23 cellular contexts compared by ENCODE assay signal in the genomic region with DNA sequence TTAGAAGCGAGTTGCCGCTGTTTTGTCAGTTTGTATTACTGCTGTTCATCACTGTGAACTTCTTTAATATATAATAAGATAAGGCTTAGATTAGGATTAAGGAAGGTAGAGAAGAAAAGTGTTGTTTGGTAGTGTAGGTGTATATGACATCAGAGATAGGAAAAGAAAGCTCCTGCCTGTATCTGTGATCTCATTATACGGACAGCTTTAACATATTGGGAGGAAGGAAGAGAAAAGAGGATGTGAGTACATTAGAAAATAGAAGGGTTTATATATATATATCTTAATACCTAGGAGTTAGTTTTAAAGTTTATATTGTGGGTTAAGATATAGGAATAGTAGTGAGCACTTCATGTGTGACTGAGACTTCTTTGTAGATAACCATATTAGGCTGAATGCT.
"Had no signal": no experiment of that assay in that cellular context is flagged by ENCODE, and none has a peak within 500 bp of the region (broad histone marks: within the 10 kb centered on the region; RNA-seq: fewer than 3 reads in every experiment).

No MANE protein-coding gene starts in this region.

- H3K27me3 Mint-ChIP-seq: dendritic cell treated with granulocyte-macrophage colony-stimulating factor and Interleukin-4, amounts not matched to agents 40 ng/mL and 50 ng/mL, for 4 days; progenitor cell of endocrine pancreas; stimulated activated naive CD8-positive, alpha-beta T cell treated with anti-CD3 and anti-CD28 coated beads, Interleukin-15, Interleukin-2, amounts not matched to agents 100 ng/mL and 50 ng/mL, for 24 hours; type B pancreatic cell had no signal

- H3K4me1 ChIP-seq: esophagus squamous epithelium, left ventricle myocardium inferior, lower lobe of right lung, pancreas had no signal

- H3K36me3 ChIP-seq: lower lobe of right lung, pancreas, thoracic aorta had no signal

- ATAC-seq: left cardiac atrium, lower lobe of right lung, pancreas, right cardiac atrium had no signal

- H3K4me3 Mint-ChIP-seq: dendritic cell treated with granulocyte-macrophage colony-stimulating factor and Interleukin-4, amounts not matched to agents 40 ng/mL and 50 ng/mL, for 4 days; nephron; stimulated activated naive CD8-positive, alpha-beta T cell treated with anti-CD3 and anti-CD28 coated beads, Interleukin-15, Interleukin-2, amounts not matched to agents 100 ng/mL and 50 ng/mL, for 24 hours; type B pancreatic cell had no signal

- H3K4me3 ChIP-seq: esophagus squamous epithelium, hepatocyte, left ventricle myocardium inferior, lower lobe of right lung, pancreas, smooth muscle cell, thoracic aorta had no signal

- H3K27ac ChIP-seq: esophagus squamous epithelium, hepatocyte, left ventricle myocardium inferior, lower lobe of right lung, pancreas, thoracic aorta had no signal

- H3K27me3 ChIP-seq: esophagus squamous epithelium, hepatocyte, pancreas had no signal

- H3K4me2 ChIP-seq: hepatocyte, smooth muscle cell had no signal

- FAIRE-seq: colon, kidney, pancreas, urothelium cell line had no signal

- H3K4me1 Mint-ChIP-seq: nephron had no signal

- H3K27ac Mint-ChIP-seq: dendritic cell treated with granulocyte-macrophage colony-stimulating factor and Interleukin-4, amounts not matched to agents 40 ng/mL and 50 ng/mL, for 4 days; nephron; progenitor cell of endocrine pancreas; type B pancreatic cell had no signal

- H3K9me3 Mint-ChIP-seq: dendritic cell treated with granulocyte-macrophage colony-stimulating factor and Interleukin-4, amounts not matched to agents 40 ng/mL and 50 ng/mL, for 4 days had no signal

- H3K79me2 ChIP-seq: hepatocyte had no signal

- H3K9me3 ChIP-seq: lower lobe of right lung, pancreas had no signal

- DNase-seq: esophagus squamous epithelium; foreskin fibroblast; head of caudate nucleus; kidney; left cardiac atrium; left ventricle myocardium inferior; lower lobe of right lung; mesenchymal stem cell; midbrain; occipital lobe; pancreas; right cardiac atrium; stimulated activated CD4-positive, alpha-beta T cell treated with anti-CD3 and anti-CD28 coated beads, Interleukin-2, amount 100 ng/mL, for 48 hours had no signal
